Comparison of ENCODE assay signal across 1 cellular context in genomic region chr15:29522373-29523276, GRCh38.
TF ChIP-seq lines count a peak whose summit lies in the region.

No MANE protein-coding gene starts in this region.

TF ChIP-seq in GM23338, 12 proteins besides CTCF, POLR2A, EP300 and RAD21:
- TF ChIP-seq, protein P1, sequence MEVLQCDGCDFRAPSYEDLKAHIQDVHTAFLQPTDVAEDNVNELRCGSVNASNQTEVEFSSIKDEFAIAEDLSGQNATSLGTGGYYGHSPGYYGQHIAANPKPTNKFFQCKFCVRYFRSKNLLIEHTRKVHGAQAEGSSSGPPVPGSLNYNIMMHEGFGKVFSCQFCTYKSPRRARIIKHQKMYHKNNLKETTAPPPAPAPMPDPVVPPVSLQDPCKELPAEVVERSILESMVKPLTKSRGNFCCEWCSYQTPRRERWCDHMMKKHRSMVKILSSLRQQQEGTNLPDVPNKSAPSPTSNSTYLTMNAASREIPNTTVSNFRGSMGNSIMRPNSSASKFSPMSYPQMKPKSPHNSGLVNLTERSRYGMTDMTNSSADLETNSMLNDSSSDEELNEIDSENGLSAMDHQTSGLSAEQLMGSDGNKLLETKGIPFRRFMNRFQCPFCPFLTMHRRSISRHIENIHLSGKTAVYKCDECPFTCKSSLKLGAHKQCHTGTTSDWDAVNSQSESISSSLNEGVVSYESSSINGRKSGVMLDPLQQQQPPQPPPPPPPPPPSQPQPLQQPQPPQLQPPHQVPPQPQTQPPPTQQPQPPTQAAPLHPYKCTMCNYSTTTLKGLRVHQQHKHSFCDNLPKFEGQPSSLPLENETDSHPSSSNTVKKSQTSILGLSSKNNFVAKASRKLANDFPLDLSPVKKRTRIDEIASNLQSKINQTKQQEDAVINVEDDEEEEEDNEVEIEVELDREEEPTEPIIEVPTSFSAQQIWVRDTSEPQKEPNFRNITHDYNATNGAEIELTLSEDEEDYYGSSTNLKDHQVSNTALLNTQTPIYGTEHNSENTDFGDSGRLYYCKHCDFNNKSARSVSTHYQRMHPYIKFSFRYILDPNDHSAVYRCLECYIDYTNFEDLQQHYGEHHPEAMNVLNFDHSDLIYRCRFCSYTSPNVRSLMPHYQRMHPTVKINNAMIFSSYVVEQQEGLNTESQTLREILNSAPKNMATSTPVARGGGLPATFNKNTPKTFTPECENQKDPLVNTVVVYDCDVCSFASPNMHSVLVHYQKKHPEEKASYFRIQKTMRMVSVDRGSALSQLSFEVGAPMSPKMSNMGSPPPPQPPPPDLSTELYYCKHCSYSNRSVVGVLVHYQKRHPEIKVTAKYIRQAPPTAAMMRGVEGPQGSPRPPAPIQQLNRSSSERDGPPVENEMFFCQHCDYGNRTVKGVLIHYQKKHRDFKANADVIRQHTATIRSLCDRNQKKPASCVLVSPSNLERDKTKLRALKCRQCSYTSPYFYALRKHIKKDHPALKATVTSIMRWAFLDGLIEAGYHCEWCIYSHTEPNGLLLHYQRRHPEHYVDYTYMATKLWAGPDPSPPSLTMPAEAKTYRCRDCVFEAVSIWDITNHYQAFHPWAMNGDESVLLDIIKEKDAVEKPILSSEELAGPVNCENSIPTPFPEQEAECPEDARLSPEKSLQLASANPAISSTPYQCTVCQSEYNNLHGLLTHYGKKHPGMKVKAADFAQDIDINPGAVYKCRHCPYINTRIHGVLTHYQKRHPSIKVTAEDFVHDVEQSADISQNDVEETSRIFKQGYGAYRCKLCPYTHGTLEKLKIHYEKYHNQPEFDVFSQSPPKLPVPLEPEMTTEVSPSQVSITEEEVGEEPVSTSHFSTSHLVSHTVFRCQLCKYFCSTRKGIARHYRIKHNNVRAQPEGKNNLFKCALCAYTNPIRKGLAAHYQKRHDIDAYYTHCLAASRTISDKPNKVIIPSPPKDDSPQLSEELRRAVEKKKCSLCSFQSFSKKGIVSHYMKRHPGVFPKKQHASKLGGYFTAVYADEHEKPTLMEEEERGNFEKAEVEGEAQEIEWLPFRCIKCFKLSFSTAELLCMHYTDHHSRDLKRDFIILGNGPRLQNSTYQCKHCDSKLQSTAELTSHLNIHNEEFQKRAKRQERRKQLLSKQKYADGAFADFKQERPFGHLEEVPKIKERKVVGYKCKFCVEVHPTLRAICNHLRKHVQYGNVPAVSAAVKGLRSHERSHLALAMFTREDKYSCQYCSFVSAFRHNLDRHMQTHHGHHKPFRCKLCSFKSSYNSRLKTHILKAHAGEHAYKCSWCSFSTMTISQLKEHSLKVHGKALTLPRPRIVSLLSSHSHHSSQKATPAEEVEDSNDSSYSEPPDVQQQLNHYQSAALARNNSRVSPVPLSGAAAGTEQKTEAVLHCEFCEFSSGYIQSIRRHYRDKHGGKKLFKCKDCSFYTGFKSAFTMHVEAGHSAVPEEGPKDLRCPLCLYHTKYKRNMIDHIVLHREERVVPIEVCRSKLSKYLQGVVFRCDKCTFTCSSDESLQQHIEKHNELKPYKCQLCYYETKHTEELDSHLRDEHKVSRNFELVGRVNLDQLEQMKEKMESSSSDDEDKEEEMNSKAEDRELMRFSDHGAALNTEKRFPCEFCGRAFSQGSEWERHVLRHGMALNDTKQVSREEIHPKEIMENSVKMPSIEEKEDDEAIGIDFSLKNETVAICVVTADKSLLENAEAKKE (CRISPR knock-in tag; IDR thresholded peaks at IDR 0.05) = no peak
- TF ChIP-seq ZNF114 (CRISPR knock-in tag; IDR thresholded peaks at IDR 0.05) (no peak), EZH2phosphoT487 (IDR thresholded peaks at IDR 0.05; ENCODE audit: unreplicated experiment) (no peak), ETS1 (IDR thresholded peaks at IDR 0.05) (no peak), CREB1 (CRISPR knock-in tag; IDR thresholded peaks at IDR 0.05; ENCODE audit: low read depth) (no peak)
